In the genomic region with DNA sequence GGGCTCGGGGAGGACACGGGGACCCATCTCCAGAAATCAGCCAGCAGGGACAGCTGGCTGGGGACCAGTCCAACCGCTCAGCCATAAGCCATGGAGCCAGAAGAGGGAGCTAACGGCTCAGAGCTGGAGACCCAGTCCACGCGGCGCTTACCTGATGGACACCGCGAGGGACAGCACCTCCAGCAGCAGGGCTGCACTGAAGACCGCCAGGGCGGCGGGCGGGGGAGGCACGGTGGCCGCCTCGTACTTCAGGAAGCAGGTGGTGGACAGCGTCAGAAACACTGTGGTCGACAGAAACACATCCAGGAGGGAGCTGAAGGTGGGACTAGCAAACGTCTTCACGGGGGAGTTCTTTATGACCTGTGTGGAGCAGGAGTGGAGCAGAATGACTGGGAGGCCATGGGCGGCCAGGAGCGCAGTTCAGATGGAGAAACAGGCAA, we compare ENCODE assay signal across 8 cellular contexts.
DNase-seq lines count a peak whose midpoint lies in the region; ATAC-seq and TF ChIP-seq lines count a peak whose summit lies in the region.

No MANE protein-coding gene starts in this region.

- TF ChIP-seq CTCF in CD8-positive, alpha-beta T cell (IDR thresholded peaks at IDR 0.05) = peak; percentile 31
- TF ChIP-seq CTCF in SK-N-SH (IDR thresholded peaks at IDR 0.05) = peak; percentile 70
- peak; percentile 86 for TF ChIP-seq CTCF in brain microvascular endothelial cell (IDR thresholded peaks at IDR 0.05; ENCODE audit: low read depth, low read length, missing control alignments)

- no peaks in the 10 kb centered on the region for H3K27me3 ChIP-seq in CD8-positive, alpha-beta T cell (ENCODE audit: insufficient read depth, low read length)
- H3K27me3 ChIP-seq in Karpas-422 (ENCODE audit: low read length) (no peaks in the 10 kb centered on the region), SK-N-SH (ENCODE audit: insufficient read depth) (no peaks in the 10 kb centered on the region), brain microvascular endothelial cell (replicated peaks) (no peaks in the 10 kb centered on the region)

- H3F3A ChIP-seq in SK-N-SH (replicated peaks; ENCODE audit: insufficient read depth) = no peaks in the 10 kb centered on the region

- no peak overlapping the region for H3K4me3 ChIP-seq in CD8-positive, alpha-beta T cell (ENCODE audit: low read depth, low read length)
- no peak overlapping the region for H3K4me3 ChIP-seq in Karpas-422 (ENCODE audit: low read length)
- H3K4me3 ChIP-seq in SK-N-SH (ENCODE audit: low read depth in 2 of 2, low read length in 1 of 2) = no peak overlapping the region; a peak in 1 of 4 replicates
- H3K4me3 ChIP-seq in brain microvascular endothelial cell (ENCODE audit: low read depth, low read length) = no peak overlapping the region

- H3K4me2 ChIP-seq in Karpas-422 (ENCODE audit: low read depth, low read length, poor library complexity, severe bottlenecking) = no peak overlapping the region
- H3K4me2 ChIP-seq in SK-N-SH = no peak overlapping the region

- H4K20me1 ChIP-seq in Karpas-422 (ENCODE audit: insufficient read depth, low read depth, low read length) (no peaks in the 10 kb centered on the region), SK-N-SH (ENCODE audit: insufficient read depth) (no peaks in the 10 kb centered on the region)

- H3K4me1 Mint-ChIP-seq in CD8-positive, alpha-beta T cell (ENCODE audit: low read depth) = peaks cover 4% of the 10 kb centered on the region

- H3K9me3 Mint-ChIP-seq in CD8-positive, alpha-beta T cell = no peaks in the 10 kb centered on the region

- peaks cover 16% of the 10 kb centered on the region for H3K36me3 Mint-ChIP-seq in CD8-positive, alpha-beta T cell

- H3K27me3 Mint-ChIP-seq in CD8-positive, alpha-beta T cell (ENCODE audit: low read depth) = no peaks in the 10 kb centered on the region

- no peaks in the 10 kb centered on the region for H3K9me2 ChIP-seq in Karpas-422 (replicated peaks; ENCODE audit: insufficient read depth, low read length)
- no peaks in the 10 kb centered on the region for H3K9me2 ChIP-seq in SK-N-SH

- H2AFZ ChIP-seq in Karpas-422 (ENCODE audit: low read length) = no peak overlapping the region
- no peak overlapping the region for H2AFZ ChIP-seq in SK-N-SH (ENCODE audit: low read depth)

- ATAC-seq in CD8-positive, alpha-beta T cell = peak; percentile 48
- no peak for ATAC-seq in HG02642 (IDR thresholded peaks at IDR 0.05; ENCODE audit: poor library complexity, unreplicated experiment)
- no peak for ATAC-seq in GM19328 (IDR thresholded peaks at IDR 0.05; ENCODE audit: unreplicated experiment)

- H3K27ac ChIP-seq in CD8-positive, alpha-beta T cell (ENCODE audit: low read depth, low read length) = no peak overlapping the region
- H3K27ac ChIP-seq in Karpas-422 (ENCODE audit: low read length) = no peak overlapping the region
- H3K27ac ChIP-seq in SK-N-SH (ENCODE audit: low read depth in 2 of 2, low read length in 1 of 2) = no peak overlapping the region
- H3K27ac ChIP-seq in brain microvascular endothelial cell = no peak overlapping the region

- H3K9me3 ChIP-seq in CD8-positive, alpha-beta T cell (ENCODE audit: low read length) = no peaks in the 10 kb centered on the region
- no peaks in the 10 kb centered on the region for H3K9me3 ChIP-seq in Karpas-422 (ENCODE audit: low read length)
- H3K9me3 ChIP-seq in SK-N-SH = no peaks in the 10 kb centered on the region

- 22% methylated on average over 8 of the region's 22 CpGs for WGBS in SK-N-SH (ENCODE audit: low lambda C conversion rate)

- peak; percentile 95 for TF ChIP-seq RAD21 in SK-N-SH (IDR thresholded peaks at IDR 0.05; ENCODE audit: low read length)

- CTCF ChIA-PET in CD8-positive, alpha-beta T cell (lab: Charles Lee) = interaction anchor here (1.3 to 3.2 kb wide), 3 partner anchors 260 to 347 kb away, joined by 3 to 15 read pairs (median 9); no protein-coding TSS in a partner anchor
- CTCF ChIA-PET in SK-N-SH (lab: Yijun Ruan, JAX) = interaction anchor here (0.6 to 3.4 kb wide), 69 partner anchors 9 to 422 kb away, joined by 3 to 80 read pairs (median 4); a partner anchor contains a TSS

- no peaks in the 10 kb centered on the region for H3K36me3 ChIP-seq in CD8-positive, alpha-beta T cell (ENCODE audit: insufficient read depth, low read length)
- H3K36me3 ChIP-seq in Karpas-422 (ENCODE audit: insufficient read depth, low read length) (no peaks in the 10 kb centered on the region), SK-N-SH (replicated peaks in 1 of 2; ENCODE audit: control insufficient read depth in 1 of 2, insufficient read depth in 2 of 2, low read length in 1 of 2) (no peaks in the 10 kb centered on the region), brain microvascular endothelial cell (replicated peaks) (no peaks in the 10 kb centered on the region)

- POLR2A ChIA-PET in CD8-positive, alpha-beta T cell (lab: Charles Lee) = no interaction called here
- POLR2A ChIA-PET in SK-N-SH (lab: Yijun Ruan, JAX) = interaction anchor here (1.4 to 1.6 kb wide), 3 partner anchors 201 to 289 kb away, joined by 4 to 10 read pairs (median 6); no protein-coding TSS in a partner anchor

- H3K27ac Mint-ChIP-seq in CD8-positive, alpha-beta T cell = no peak overlapping the region

- in situ Hi-C loops in brain microvascular endothelial cell (cut with HindIII; ENCODE audit: low pct_ligation_motif_present, low sequenced_read_pairs) = no loop called here

- TF ChIP-seq EP300 in SK-N-SH (IDR thresholded peaks at IDR 0.05; ENCODE audit: borderline replicate concordance in 1 of 2, low read depth in 1 of 2, low read length in 1 of 2) = no peak

- peak in 6 of 7 experiments; percentile 9 to 59 (median 40) for DNase-seq in CD8-positive, alpha-beta T cell
- DNase-seq in Karpas-422 (peak; percentile 49), SK-N-SH (peak; percentile 91), brain microvascular endothelial cell (peak; percentile 34), iPS-NIHi11 (ENCODE audit: low spot score) (peak; percentile 95)
- DNase-seq in stimulated activated CD4-positive, alpha-beta T cell treated with anti-CD3 and anti-CD28 coated beads, Interleukin-15, amount 100 ng/mL, for 48 hours (ENCODE audit: low read depth in 2 of 2) = peak; percentile 10 to 35

- no peak overlapping the region for H3K9ac ChIP-seq in Karpas-422 (ENCODE audit: low read length)
- H3K9ac ChIP-seq in SK-N-SH = no peak overlapping the region

- H3K4me3 Mint-ChIP-seq in CD8-positive, alpha-beta T cell = no peak overlapping the region

- H3K79me2 ChIP-seq in Karpas-422 (ENCODE audit: low read length) = no peaks in the 10 kb centered on the region
- H3K79me2 ChIP-seq in SK-N-SH (ENCODE audit: insufficient read depth) = no peaks in the 10 kb centered on the region

- peaks cover 4% of the 10 kb centered on the region for H3K4me1 ChIP-seq in CD8-positive, alpha-beta T cell (ENCODE audit: insufficient read depth, low read length)
- H3K4me1 ChIP-seq in Karpas-422 (ENCODE audit: low read length) (no peaks in the 10 kb centered on the region), SK-N-SH (ENCODE audit: control insufficient read depth in 1 of 2, insufficient read depth in 2 of 2, low read depth in 1 of 2, low read length in 1 of 2) (peaks cover 13% of the 10 kb centered on the region in 2 experiments; a peak in 3 of 4 replicates)

- intact Hi-C loops in CD8-positive, alpha-beta T cell (cut with DNase I, micrococcal nuclease) = loop anchor here (1.0 to 5.0 kb wide), 3 partner anchors 46 to 347 kb away; a partner anchor contains a TSS

TF ChIP-seq in SK-N-SH, 30 proteins besides CTCF, POLR2A, EP300 and RAD21 (continues in another document):
- TF ChIP-seq, protein P1, sequence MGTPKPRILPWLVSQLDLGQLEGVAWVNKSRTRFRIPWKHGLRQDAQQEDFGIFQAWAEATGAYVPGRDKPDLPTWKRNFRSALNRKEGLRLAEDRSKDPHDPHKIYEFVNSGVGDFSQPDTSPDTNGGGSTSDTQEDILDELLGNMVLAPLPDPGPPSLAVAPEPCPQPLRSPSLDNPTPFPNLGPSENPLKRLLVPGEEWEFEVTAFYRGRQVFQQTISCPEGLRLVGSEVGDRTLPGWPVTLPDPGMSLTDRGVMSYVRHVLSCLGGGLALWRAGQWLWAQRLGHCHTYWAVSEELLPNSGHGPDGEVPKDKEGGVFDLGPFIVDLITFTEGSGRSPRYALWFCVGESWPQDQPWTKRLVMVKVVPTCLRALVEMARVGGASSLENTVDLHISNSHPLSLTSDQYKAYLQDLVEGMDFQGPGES (IDR thresholded peaks at IDR 0.05; ENCODE audit: low read depth, low read length) = no peak
- TF ChIP-seq TAF1 (IDR thresholded peaks at IDR 0.05; ENCODE audit: borderline replicate concordance, low read depth, low read length) (no peak), YY1 (IDR thresholded peaks at IDR 0.05; ENCODE audit: low read depth) (no peak), FOSL2 (IDR thresholded peaks at IDR 0.05; ENCODE audit: borderline replicate concordance, low read depth) (no peak), ELF1 (IDR thresholded peaks at IDR 0.05) (no peak), RXRA (IDR thresholded peaks at IDR 0.05; ENCODE audit: borderline replicate concordance, low read depth) (no peak)
- TF ChIP-seq, protein P2, sequence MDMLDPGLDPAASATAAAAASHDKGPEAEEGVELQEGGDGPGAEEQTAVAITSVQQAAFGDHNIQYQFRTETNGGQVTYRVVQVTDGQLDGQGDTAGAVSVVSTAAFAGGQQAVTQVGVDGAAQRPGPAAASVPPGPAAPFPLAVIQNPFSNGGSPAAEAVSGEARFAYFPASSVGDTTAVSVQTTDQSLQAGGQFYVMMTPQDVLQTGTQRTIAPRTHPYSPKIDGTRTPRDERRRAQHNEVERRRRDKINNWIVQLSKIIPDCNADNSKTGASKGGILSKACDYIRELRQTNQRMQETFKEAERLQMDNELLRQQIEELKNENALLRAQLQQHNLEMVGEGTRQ (IDR thresholded peaks at IDR 0.05; ENCODE audit: borderline replicate concordance, low read depth, low read length) = no peak

Comparison
In these comparisons a context has a peak if more than half of its experiments do, and no peak if none do; other contexts are left out.
1. DNase-seq: peak in every context shown above with its lines; median percentile 95 in iPS-NIHi11; 91 in SK-N-SH; 49 in Karpas-422; 40 in CD8-positive, alpha-beta T cell; 34 in brain microvascular endothelial cell; 22 in stimulated activated CD4-positive, alpha-beta T cell treated with anti-CD3 and anti-CD28 coated beads, Interleukin-15, amount 100 ng/mL, for 48 hours.
2. CTCF ChIP-seq: peak in every context shown above with its lines; median percentile 86 in brain microvascular endothelial cell; 70 in SK-N-SH; 31 in CD8-positive, alpha-beta T cell.